ENCODE assay signal across 21 cellular contexts in genomic region chr5:101278011-101278687, GRCh38.
DNase-seq lines count a peak whose midpoint lies in the region; ATAC-seq, FAIRE-seq and TF ChIP-seq lines count a peak whose summit lies in the region.
"Had no signal": no experiment of that assay in that cellular context is flagged by ENCODE, and none has a peak within 500 bp of the region (broad histone marks: within the 10 kb centered on the region; RNA-seq: fewer than 3 reads in every experiment).

No MANE protein-coding gene starts in this region.

- no peak for FAIRE-seq in A549 (lab: Jason Lieb, UNC)
- FAIRE-seq: GM19239 had no signal

- no peak for TF ChIP-seq EP300 in A549 (IDR thresholded peaks at IDR 0.05)

- WGBS in A549 (ENCODE audit: missing lambda C conversion rate) = 24% methylated on average over 5 of the region's 5 CpGs
- 75% methylated on average over 5 of the region's 5 CpGs for WGBS in right cardiac atrium

- no peak for TF ChIP-seq CTCF in A549 (IDR thresholded peaks at IDR 0.05)

- CTCF ChIA-PET in A549 (lab: Yijun Ruan, JAX) = no interaction called here

- ATAC-seq in A549 (peak; percentile 64 to 77; a peak in 3 of 6 replicates), right cardiac atrium (no peak)
- ATAC-seq: left lobe of liver, right lobe of liver had no signal

- H3K4me1 ChIP-seq in A549 (peaks cover 19% of the 10 kb centered on the region; the same call in 2 of the 3 replicates), right cardiac atrium (ENCODE audit: control insufficient read depth, insufficient read depth, low read length) (no peaks in the 10 kb centered on the region)
- H3K4me1 ChIP-seq: right lobe of liver, stomach had no signal

- DNase-seq in A549 (ENCODE audit: low read depth in 1 of 2, low spot score in 1 of 2) (peak in 1 of 2 experiments; percentile 48), HT1080 (ENCODE audit: low read depth) (peak; percentile 63), astrocyte of the hippocampus (ENCODE audit: low read depth, low spot score) (peak; percentile 21), iris pigment epithelial cell (ENCODE audit: low read depth) (peak; percentile 16), middle frontal gyrus (ENCODE audit: extremely low spot score, low spot score) (no peak), NCI-H345 treated with DMSO at 0.1 percent for 48 hours (lab: John Stamatoyannopoulos, UW; ENCODE audit: unreplicated experiment) (no peak), right cardiac atrium (no peak), CD1c-positive myeloid dendritic cell (ENCODE audit: extremely low spot score) (no peak)
- DNase-seq: activated CD4-positive, alpha-beta T cell treated with anti-CD3 and anti-CD28 coated beads, Interleukin-2, amount 50 U/mL, for 48 hours; activated T-cell treated with anti-CD3 and anti-CD28 coated beads, Interleukin-2, amount 50 U/mL, for 24 hours; CD8-positive, alpha-beta memory T cell; EL; HFFc6; NCI-H2029; NCI-H526; occipital lobe; right lobe of liver; stimulated activated CD4-positive, alpha-beta T cell treated with anti-CD3 and anti-CD28 coated beads, Interleukin-1b, Interleukin-23, amount 100 ng/mL, for 48 hours; stomach had no signal

- H3K27ac ChIP-seq in A549 = peak overlapping the region; percentile 57 to 59; a peak in 5 of 6 replicates
- H3K27ac ChIP-seq in right cardiac atrium (ENCODE audit: low read length) = no peak overlapping the region
- H3K27ac ChIP-seq: right lobe of liver, stomach had no signal

- no peaks in the 10 kb centered on the region for H3K27me3 ChIP-seq in right cardiac atrium (ENCODE audit: control insufficient read depth, insufficient read depth)
- H3K27me3 ChIP-seq: right lobe of liver, stomach had no signal

- peak overlapping the region; percentile 71 for H3K4me2 ChIP-seq in A549

- no peaks in the 10 kb centered on the region for H3K9me3 ChIP-seq in A549
- H3K9me3 ChIP-seq in right cardiac atrium (ENCODE audit: control insufficient read depth, low read length) = no peaks in the 10 kb centered on the region
- H3K9me3 ChIP-seq: right lobe of liver, stomach had no signal

- TF ChIP-seq RAD21 in A549 (conservative IDR thresholded peaks at IDR 0.05 in 1 of 2, IDR thresholded peaks at IDR 0.05 in 1 of 2) = no peak

- H3K4me3 ChIP-seq in A549 (no peak overlapping the region), right cardiac atrium (ENCODE audit: low read length) (no peak overlapping the region)
- H3K4me3 ChIP-seq: right lobe of liver, stomach had no signal

- POLR2A ChIA-PET in A549 (lab: Yijun Ruan, JAX) = no interaction called here

- no peak for TF ChIP-seq POLR2A in A549 (IDR thresholded peaks at IDR 0.05; ENCODE audit: low read length)

- intact Hi-C loops in right cardiac atrium (cut with DNase I) = no loop called here

TF ChIP-seq in A549, 52 proteins besides CTCF, POLR2A, EP300 and RAD21:
- TF ChIP-seq, protein P1, sequence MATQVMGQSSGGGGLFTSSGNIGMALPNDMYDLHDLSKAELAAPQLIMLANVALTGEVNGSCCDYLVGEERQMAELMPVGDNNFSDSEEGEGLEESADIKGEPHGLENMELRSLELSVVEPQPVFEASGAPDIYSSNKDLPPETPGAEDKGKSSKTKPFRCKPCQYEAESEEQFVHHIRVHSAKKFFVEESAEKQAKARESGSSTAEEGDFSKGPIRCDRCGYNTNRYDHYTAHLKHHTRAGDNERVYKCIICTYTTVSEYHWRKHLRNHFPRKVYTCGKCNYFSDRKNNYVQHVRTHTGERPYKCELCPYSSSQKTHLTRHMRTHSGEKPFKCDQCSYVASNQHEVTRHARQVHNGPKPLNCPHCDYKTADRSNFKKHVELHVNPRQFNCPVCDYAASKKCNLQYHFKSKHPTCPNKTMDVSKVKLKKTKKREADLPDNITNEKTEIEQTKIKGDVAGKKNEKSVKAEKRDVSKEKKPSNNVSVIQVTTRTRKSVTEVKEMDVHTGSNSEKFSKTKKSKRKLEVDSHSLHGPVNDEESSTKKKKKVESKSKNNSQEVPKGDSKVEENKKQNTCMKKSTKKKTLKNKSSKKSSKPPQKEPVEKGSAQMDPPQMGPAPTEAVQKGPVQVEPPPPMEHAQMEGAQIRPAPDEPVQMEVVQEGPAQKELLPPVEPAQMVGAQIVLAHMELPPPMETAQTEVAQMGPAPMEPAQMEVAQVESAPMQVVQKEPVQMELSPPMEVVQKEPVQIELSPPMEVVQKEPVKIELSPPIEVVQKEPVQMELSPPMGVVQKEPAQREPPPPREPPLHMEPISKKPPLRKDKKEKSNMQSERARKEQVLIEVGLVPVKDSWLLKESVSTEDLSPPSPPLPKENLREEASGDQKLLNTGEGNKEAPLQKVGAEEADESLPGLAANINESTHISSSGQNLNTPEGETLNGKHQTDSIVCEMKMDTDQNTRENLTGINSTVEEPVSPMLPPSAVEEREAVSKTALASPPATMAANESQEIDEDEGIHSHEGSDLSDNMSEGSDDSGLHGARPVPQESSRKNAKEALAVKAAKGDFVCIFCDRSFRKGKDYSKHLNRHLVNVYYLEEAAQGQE (IDR thresholded peaks at IDR 0.05) = no peak
- no peak for TF ChIP-seq TFCP2L1 (CRISPR knock-in tag; IDR thresholded peaks at IDR 0.05)
- TF ChIP-seq MAX (IDR thresholded peaks at IDR 0.05) = 0 out of 2 replicates have a peak, but pooled peaks have one; percentile 19
- TF ChIP-seq, protein P2, sequence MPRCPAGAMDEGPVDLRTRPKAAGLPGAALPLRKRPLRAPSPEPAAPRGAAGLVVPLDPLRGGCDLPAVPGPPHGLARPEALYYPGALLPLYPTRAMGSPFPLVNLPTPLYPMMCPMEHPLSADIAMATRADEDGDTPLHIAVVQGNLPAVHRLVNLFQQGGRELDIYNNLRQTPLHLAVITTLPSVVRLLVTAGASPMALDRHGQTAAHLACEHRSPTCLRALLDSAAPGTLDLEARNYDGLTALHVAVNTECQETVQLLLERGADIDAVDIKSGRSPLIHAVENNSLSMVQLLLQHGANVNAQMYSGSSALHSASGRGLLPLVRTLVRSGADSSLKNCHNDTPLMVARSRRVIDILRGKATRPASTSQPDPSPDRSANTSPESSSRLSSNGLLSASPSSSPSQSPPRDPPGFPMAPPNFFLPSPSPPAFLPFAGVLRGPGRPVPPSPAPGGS (IDR thresholded peaks at IDR 0.05) = no peak
- TF ChIP-seq CEBPB (IDR thresholded peaks at IDR 0.05) = peak in 1 of 2 experiments; percentile 48; a peak in 1 of 4 replicates
- no peak for TF ChIP-seq HMGXB4 (CRISPR knock-in tag; IDR thresholded peaks at IDR 0.05; ENCODE audit: borderline replicate concordance)
- peak; percentile 17; the same call in 1 of the 2 replicates for TF ChIP-seq JUNB (IDR thresholded peaks at IDR 0.05)
- 0 out of 2 replicates have a peak, but pooled peaks have one; percentile 19 for TF ChIP-seq FOSL2 (IDR thresholded peaks at IDR 0.05)
- peak; percentile 74 for TF ChIP-seq FOSL2 (CRISPR knock-in tag; IDR thresholded peaks at IDR 0.05)
- no peak for TF ChIP-seq NR3C1 (IDR thresholded peaks at IDR 0.05)
- TF ChIP-seq PHF8 (IDR thresholded peaks at IDR 0.05; ENCODE audit: borderline replicate concordance, low read depth) = no peak
- no peak for TF ChIP-seq MAFK (IDR thresholded peaks at IDR 0.05; ENCODE audit: partially characterized antibody)
- no peak for TF ChIP-seq MAZ (IDR thresholded peaks at IDR 0.05; ENCODE audit: borderline replicate concordance, low read depth, low read length)
TF ChIP-seq in A549: peak in this region for 4.

Comparison
In these comparisons a context has a peak if more than half of its experiments do, and no peak if none do; other contexts are left out.
1. ATAC-seq: peak in A549 (2 of 2); none in right cardiac atrium (0 of 2).
2. DNase-seq: peak in HT1080 (single experiment), astrocyte of the hippocampus (single experiment) and iris pigment epithelial cell (single experiment); none in middle frontal gyrus (single experiment), NCI-H345 treated with DMSO at 0.1 percent for 48 hours (single experiment), right cardiac atrium (0 of 3) and CD1c-positive myeloid dendritic cell (single experiment).